In genomic region chr9:38130724-38131123, GRCh38 we compare ENCODE assay signal across 14 cellular contexts.
"Had no signal": no experiment of that assay in that cellular context is flagged by ENCODE, and none has a peak within 500 bp of the region (broad histone marks: within the 10 kb centered on the region; RNA-seq: fewer than 3 reads in every experiment).

No MANE protein-coding gene starts in this region.

- H3K27ac ChIP-seq: esophagus muscularis mucosa, parathyroid adenoma had no signal

- DNase-seq: activated CD4-positive, alpha-beta T cell treated with anti-CD3 and anti-CD28 coated beads, Interleukin-2, amount 50 U/mL, for 48 hours; activated CD8-positive, alpha-beta memory T cell treated with anti-CD3 and anti-CD28 coated beads, Interleukin-2, amount 10 ng/mL, durations not matched to agents 7 days and 5 days; activated gamma-delta T cell treated with Interleukin-2 at 50 U/mL for 16 hours; activated naive CD8-positive, alpha-beta T cell treated with anti-CD3 and anti-CD28 coated beads, Interleukin-2, amount 10 ng/mL, durations not matched to agents 7 days and 5 days; activated T-cell treated with anti-CD3 and anti-CD28 coated beads, Interleukin-2, amount 50 U/mL, for 4 hours; aorta; glutamatergic neuron; T-helper 2 cell had no signal

- H2AFZ ChIP-seq: parathyroid adenoma had no signal

- H3K27ac Mint-ChIP-seq: activated CD8-positive, alpha-beta memory T cell treated with anti-CD3 and anti-CD28 coated beads, Interleukin-2, amount 10 ng/mL, durations not matched to agents 7 days and 5 days; activated naive CD8-positive, alpha-beta T cell treated with anti-CD3 and anti-CD28 coated beads, Interleukin-2, amount 10 ng/mL, durations not matched to agents 7 days and 5 days; stimulated activated effector memory CD8-positive, alpha-beta T cell treated with anti-CD3 and anti-CD28 coated beads, Interleukin-12 subunit alpha, Interleukin-12 subunit beta, amount 100 ng/mL, for 72 hours; type B pancreatic cell had no signal

- H3K36me3 ChIP-seq: esophagus muscularis mucosa had no signal

- H3K4me3 ChIP-seq: esophagus muscularis mucosa had no signal

- H3K79me2 ChIP-seq: parathyroid adenoma had no signal

- H3K9me3 ChIP-seq: esophagus muscularis mucosa had no signal

- ATAC-seq: activated CD4-positive, CD25-positive, alpha-beta regulatory T cell treated with anti-CD3 and anti-CD28 coated beads, Interleukin-2, amount 50 U/mL, for 24 hours; activated CD8-positive, alpha-beta memory T cell treated with anti-CD3 and anti-CD28 coated beads, Interleukin-2, amount 10 ng/mL, durations not matched to agents 7 days and 5 days; activated T-cell treated with anti-CD3 and anti-CD28 coated beads, Interleukin-2, amount 50 U/mL, for 4 hours; stimulated activated effector memory CD8-positive, alpha-beta T cell treated with anti-CD3 and anti-CD28 coated beads, Interleukin-12 subunit alpha, Interleukin-12 subunit beta, amount 100 ng/mL, for 72 hours had no signal

- H3K4me1 Mint-ChIP-seq: activated CD8-positive, alpha-beta memory T cell treated with anti-CD3 and anti-CD28 coated beads, Interleukin-2, amount 10 ng/mL, durations not matched to agents 7 days and 5 days; activated naive CD8-positive, alpha-beta T cell treated with anti-CD3 and anti-CD28 coated beads, Interleukin-2, amount 10 ng/mL, durations not matched to agents 7 days and 5 days; neural crest cell; stimulated activated effector memory CD8-positive, alpha-beta T cell treated with anti-CD3 and anti-CD28 coated beads, Interleukin-12 subunit alpha, Interleukin-12 subunit beta, amount 100 ng/mL, for 72 hours had no signal

- H3K36me3 Mint-ChIP-seq: activated CD8-positive, alpha-beta memory T cell treated with anti-CD3 and anti-CD28 coated beads, Interleukin-2, amount 10 ng/mL, durations not matched to agents 7 days and 5 days; activated naive CD8-positive, alpha-beta T cell treated with anti-CD3 and anti-CD28 coated beads, Interleukin-2, amount 10 ng/mL, durations not matched to agents 7 days and 5 days; stimulated activated effector memory CD8-positive, alpha-beta T cell treated with anti-CD3 and anti-CD28 coated beads, Interleukin-12 subunit alpha, Interleukin-12 subunit beta, amount 100 ng/mL, for 72 hours; type B pancreatic cell had no signal

- H3K4me1 ChIP-seq: esophagus muscularis mucosa, parathyroid adenoma had no signal

- H3K9me3 Mint-ChIP-seq: activated naive CD8-positive, alpha-beta T cell treated with anti-CD3 and anti-CD28 coated beads, Interleukin-2, amount 10 ng/mL, durations not matched to agents 7 days and 5 days; activated T-cell treated with anti-CD3 and anti-CD28 coated beads, Interleukin-2, amount 50 U/mL, for 4 hours; neural crest cell; stimulated activated effector memory CD8-positive, alpha-beta T cell treated with anti-CD3 and anti-CD28 coated beads, Interleukin-12 subunit alpha, Interleukin-12 subunit beta, amount 100 ng/mL, for 72 hours; type B pancreatic cell had no signal

- H3K4me3 Mint-ChIP-seq: activated CD8-positive, alpha-beta memory T cell treated with anti-CD3 and anti-CD28 coated beads, Interleukin-2, amount 10 ng/mL, durations not matched to agents 7 days and 5 days; activated naive CD8-positive, alpha-beta T cell treated with anti-CD3 and anti-CD28 coated beads, Interleukin-2, amount 10 ng/mL, durations not matched to agents 7 days and 5 days; activated T-cell treated with anti-CD3 and anti-CD28 coated beads, Interleukin-2, amount 50 U/mL, for 4 hours; neural crest cell; stimulated activated effector memory CD8-positive, alpha-beta T cell treated with anti-CD3 and anti-CD28 coated beads, Interleukin-12 subunit alpha, Interleukin-12 subunit beta, amount 100 ng/mL, for 72 hours; type B pancreatic cell had no signal
